Comparison of ENCODE assay signal across 8 cellular contexts in the genomic region with DNA sequence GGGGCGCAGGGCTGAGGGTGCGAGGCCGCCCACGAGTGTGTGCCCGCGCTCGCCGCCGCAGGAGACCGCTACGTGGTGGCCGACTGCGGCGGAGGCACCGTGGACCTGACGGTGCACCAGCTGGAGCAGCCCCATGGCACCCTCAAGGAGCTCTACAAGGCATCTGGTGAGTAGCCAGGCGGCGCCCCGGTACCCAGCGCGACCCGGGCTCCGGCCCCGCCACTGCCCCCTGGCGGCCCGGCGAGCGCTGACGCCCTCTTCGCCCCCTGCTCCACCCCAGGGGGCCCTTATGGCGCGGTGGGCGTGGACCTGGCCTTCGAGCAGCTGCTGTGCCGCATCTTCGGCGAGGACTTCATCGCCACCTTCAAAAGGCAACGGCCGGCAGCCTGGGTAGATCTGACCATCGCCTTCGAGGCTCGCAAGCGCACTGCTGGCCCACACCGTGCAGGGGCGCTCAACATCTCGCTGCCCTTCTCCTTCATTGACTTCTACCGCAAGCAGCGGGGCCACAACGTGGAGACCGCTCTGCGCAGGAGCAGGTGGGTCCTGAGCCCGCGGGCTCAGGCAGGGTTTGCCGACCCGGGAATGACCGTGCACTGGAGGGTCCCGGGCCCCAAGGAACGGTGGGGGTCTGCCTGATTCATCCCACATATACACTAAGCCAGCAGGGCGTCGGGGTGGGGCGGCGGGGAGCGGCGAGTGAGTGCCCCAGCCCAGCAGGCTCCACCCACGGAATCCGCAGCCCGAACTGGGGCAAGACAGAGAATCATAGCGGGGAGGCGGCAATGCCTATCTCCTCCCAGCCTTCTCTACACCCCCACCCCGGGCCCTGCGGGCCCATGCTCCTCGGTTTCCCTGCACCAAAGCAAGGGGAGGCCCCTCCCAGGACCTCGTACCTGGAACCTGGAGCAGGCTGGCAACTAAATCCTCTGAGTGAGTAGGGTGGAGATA. TPM values are rescaled to one million over a fixed set of nuclear protein-coding genes. Genes with fewer than 3 reads are reported as not detected.
A peak's percentile ranks its signal among the peaks of the same experiment; 100 is the strongest.
DNase-seq lines count a peak whose midpoint lies in the region; ATAC-seq and TF ChIP-seq lines count a peak whose summit lies in the region.

No MANE protein-coding gene starts in this region.

- H3K27ac Mint-ChIP-seq in activated naive CD8-positive, alpha-beta T cell treated with anti-CD3 and anti-CD28 coated beads for 36 hours, result no peak overlapping the region

- H3K4me3 Mint-ChIP-seq in activated naive CD8-positive, alpha-beta T cell treated with anti-CD3 and anti-CD28 coated beads for 36 hours, result no peak overlapping the region

- H3K9ac ChIP-seq in iPS-20b (ENCODE audit: low read depth, low read length), result peak overlapping the region; percentile 61; the same call in 1 of the 2 replicates

- no peak for ATAC-seq in GM18517 (IDR thresholded peaks at IDR 0.05; ENCODE audit: unreplicated experiment)
- ATAC-seq in HG02571 (IDR thresholded peaks at IDR 0.05; ENCODE audit: unreplicated experiment), result no peak

- H3K27me3 ChIP-seq in iPS-20b (ENCODE audit: insufficient read depth, low read length), result peaks cover 39% of the 10 kb centered on the region

- H3K27ac ChIP-seq in iPS-20b (ENCODE audit: low read length), result no peak overlapping the region

- peaks cover 2% of the 10 kb centered on the region for H3K36me3 Mint-ChIP-seq in activated naive CD8-positive, alpha-beta T cell treated with anti-CD3 and anti-CD28 coated beads for 36 hours

- H3K9me3 Mint-ChIP-seq in activated naive CD8-positive, alpha-beta T cell treated with anti-CD3 and anti-CD28 coated beads for 36 hours, result no peaks in the 10 kb centered on the region

- peaks cover 12% of the 10 kb centered on the region for H3K4me1 Mint-ChIP-seq in activated naive CD8-positive, alpha-beta T cell treated with anti-CD3 and anti-CD28 coated beads for 36 hours

- no peaks in the 10 kb centered on the region for H3K4me1 ChIP-seq in iPS-20b (ENCODE audit: insufficient read depth, low read length)

- DNase-seq in GM12864 (ENCODE audit: low read depth), result no peak
- DNase-seq in NCI-H146 treated with DMSO at 0.1 percent for 48 hours (lab: John Stamatoyannopoulos, UW; ENCODE audit: unreplicated experiment), result peak; percentile 52
- peak; percentile 68 for DNase-seq in activated naive CD8-positive, alpha-beta T cell treated with anti-CD3 and anti-CD28 coated beads for 36 hours
- DNase-seq in stimulated activated CD8-positive, alpha-beta memory T cell treated with anti-CD3 and anti-CD28 coated beads, Interleukin-2, amount 100 ng/mL, for 48 hours (ENCODE audit: low read depth in 2 of 2), result peak; percentile 23 to 25
- no peak for DNase-seq in A172 (ENCODE audit: low spot score)

- peaks cover 20% of the 10 kb centered on the region for H3K27me3 Mint-ChIP-seq in activated naive CD8-positive, alpha-beta T cell treated with anti-CD3 and anti-CD28 coated beads for 36 hours

- peak; percentile 41 for TF ChIP-seq CTCF in GM12864 (IDR thresholded peaks at IDR 0.05; ENCODE audit: low read depth, low read length, missing control alignments)

- peaks cover 1% of the 10 kb centered on the region; the same call in 1 of the 2 replicates for H3K36me3 ChIP-seq in iPS-20b (ENCODE audit: insufficient read depth, low read depth, low read length)

- no peaks in the 10 kb centered on the region for H3K9me3 ChIP-seq in iPS-20b (ENCODE audit: insufficient read depth, low read depth, low read length)

- H3K4me3 ChIP-seq in GM12864 (ENCODE audit: low read depth, low read length), result no peak overlapping the region
- peak overlapping the region; percentile 67 for H3K4me3 ChIP-seq in iPS-20b (ENCODE audit: low read length)

RNA-seq across cellular contexts. Expression of gene HSPA12B, which starts 17.5 kb away (rescaled TPM):
- not detected for total RNA-seq in activated naive CD8-positive, alpha-beta T cell treated with anti-CD3 and anti-CD28 coated beads for 36 hours
- not detected in 2 replicates for total RNA-seq in A172 (2014; rRNA removed; shearing (Covaris generic))

RNA-seq across cellular contexts. Expression of gene ADISSP, which starts 17.6 kb away (rescaled TPM):
- 10 to 100 TPM; 63.5 to 63.8 TPM for total RNA-seq in activated naive CD8-positive, alpha-beta T cell treated with anti-CD3 and anti-CD28 coated beads for 36 hours
- 108 and 110 TPM in 2 replicates for total RNA-seq in A172 (2014; rRNA removed; shearing (Covaris generic))

RNA-seq across cellular contexts. Expression of gene SPEF1, which starts 31.3 kb away (rescaled TPM):
- under 1 TPM; 0.12 to 0.23 TPM for total RNA-seq in activated naive CD8-positive, alpha-beta T cell treated with anti-CD3 and anti-CD28 coated beads for 36 hours
- total RNA-seq in A172 (2014; rRNA removed; shearing (Covaris generic)), result 0.67 TPM in 1 of 2 replicates, not detected in the other

RNA-seq across cellular contexts. Expression of gene CENPB, which starts 36.6 kb away (rescaled TPM):
- 10 to 100 TPM; 54.6 to 59.0 TPM for total RNA-seq in activated naive CD8-positive, alpha-beta T cell treated with anti-CD3 and anti-CD28 coated beads for 36 hours
- 94.1 and 129 TPM in 2 replicates for total RNA-seq in A172 (2014; rRNA removed; shearing (Covaris generic))

RNA-seq across cellular contexts. Expression of gene SIGLEC1, which starts 37.6 kb away (rescaled TPM):
- total RNA-seq in activated naive CD8-positive, alpha-beta T cell treated with anti-CD3 and anti-CD28 coated beads for 36 hours, result not detected
- 0.07 TPM in 1 of 2 replicates, not detected in the other for total RNA-seq in A172 (2014; rRNA removed; shearing (Covaris generic))

Comparison
In these comparisons a context has a peak if more than half of its experiments do, and no peak if none do; other contexts are left out.
1. DNase-seq: peak in NCI-H146 treated with DMSO at 0.1 percent for 48 hours (single experiment), activated naive CD8-positive, alpha-beta T cell treated with anti-CD3 and anti-CD28 coated beads for 36 hours (single experiment) and stimulated activated CD8-positive, alpha-beta memory T cell treated with anti-CD3 and anti-CD28 coated beads, Interleukin-2, amount 100 ng/mL, for 48 hours (2 of 2); none in GM12864 (single experiment) and A172 (single experiment).